9 cellular contexts compared by ENCODE assay signal in the genomic region with DNA sequence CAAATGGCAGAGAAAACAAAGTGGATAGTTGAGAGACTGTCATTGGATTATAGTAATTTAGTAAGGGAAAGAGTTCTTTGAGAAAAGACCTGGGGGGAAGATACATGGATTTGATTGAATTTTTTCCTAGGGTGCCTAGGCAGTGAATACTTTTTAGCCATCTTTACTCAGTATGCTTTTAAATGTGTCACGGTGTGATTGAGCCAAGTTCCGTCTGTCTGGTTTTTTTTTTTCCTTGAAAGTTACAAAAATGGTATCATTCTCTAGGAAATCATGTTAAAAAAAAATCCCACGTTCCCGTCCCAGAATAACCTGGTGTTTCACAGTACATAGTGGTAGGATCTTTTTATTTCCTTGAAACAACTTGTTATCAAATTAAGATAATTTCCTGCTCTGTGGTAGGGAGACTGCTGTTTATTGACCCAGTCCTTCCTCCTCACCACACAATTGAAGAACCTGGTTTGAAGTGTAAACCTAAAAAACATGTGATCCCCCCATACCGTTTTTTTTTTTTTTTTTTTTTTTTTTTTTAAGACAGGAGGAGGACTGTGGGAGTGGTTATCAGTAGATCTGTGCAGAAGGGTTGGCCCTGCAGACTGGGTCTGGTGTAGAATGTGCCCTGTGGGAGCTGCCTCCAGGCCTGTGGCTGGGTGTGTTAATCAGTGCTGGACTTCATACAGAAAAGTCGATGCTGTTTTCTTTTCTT. TPM values are rescaled to one million over a fixed set of nuclear protein-coding genes. Genes with fewer than 3 reads are reported as not detected.
DNase-seq lines count a peak whose midpoint lies in the region; ATAC-seq, FAIRE-seq and TF ChIP-seq lines count a peak whose summit lies in the region.
"Had no signal": no experiment of that assay in that cellular context is flagged by ENCODE, and none has a peak within 500 bp of the region (broad histone marks: within the 10 kb centered on the region; RNA-seq: fewer than 3 reads in every experiment).

No MANE protein-coding gene starts in this region.

- POLR2A ChIA-PET in A549 (lab: Yijun Ruan, JAX): no interaction called here

- WGBS in A549 (ENCODE audit: missing lambda C conversion rate): 38% methylated on average over 6 of the region's 6 CpGs

- peaks cover 39% of the 10 kb centered on the region for H4K20me1 ChIP-seq in Loucy (ENCODE audit: insufficient read depth, low read length, poor library complexity, severe bottlenecking)

- peak overlapping the region; percentile 71 to 85 for H3K27ac ChIP-seq in A549

- TF ChIP-seq EP300 in A549 (IDR thresholded peaks at IDR 0.05): no peak

- no peak for TF ChIP-seq POLR2A in A549 (IDR thresholded peaks at IDR 0.05; ENCODE audit: low read length)

- H3K36me3 ChIP-seq in Loucy (ENCODE audit: insufficient read depth, low read length): peaks cover 25% of the 10 kb centered on the region; the same call in 1 of the 2 replicates

- H3K9me3 ChIP-seq in A549 (peaks cover 25% of the 10 kb centered on the region), Loucy (ENCODE audit: insufficient read depth, low read depth, low read length) (peaks cover 8% of the 10 kb centered on the region; the same call in 1 of the 2 replicates)

- no peak overlapping the region for H2AFZ ChIP-seq in Loucy (ENCODE audit: low read length)

- H3F3A ChIP-seq in Loucy (ENCODE audit: low read depth): peaks cover 13% of the 10 kb centered on the region; the same call in 1 of the 2 replicates

- TF ChIP-seq RAD21 in A549 (conservative IDR thresholded peaks at IDR 0.05 in 1 of 2, IDR thresholded peaks at IDR 0.05 in 1 of 2): no peak

- H3K4me2 ChIP-seq in A549 (peak overlapping the region; percentile 18), Loucy (ENCODE audit: low read depth, low read length, poor library complexity, severe bottlenecking) (peak overlapping the region; percentile 73)

- H3K4me3 ChIP-seq in A549 (no peak overlapping the region), Loucy (ENCODE audit: low read length, poor library complexity, severe bottlenecking) (peak overlapping the region; percentile 42)

- DNase-seq in A549 (ENCODE audit: low read depth in 1 of 2, low spot score in 1 of 2): peak in 1 of 2 experiments; percentile 62
- peak; percentile 78 for DNase-seq in mucosa of gallbladder (ENCODE audit: low spot score)
- DNase-seq in NCI-H2171 (lab: John Stamatoyannopoulos, UW): no peak
- no peak for DNase-seq in SIG-M5 (lab: John Stamatoyannopoulos, UW)
- DNase-seq: PC-3 had no signal

- H3K9ac ChIP-seq in Loucy (ENCODE audit: low read depth, low read length, poor library complexity, severe bottlenecking): no peak overlapping the region

- H3K4me1 ChIP-seq in A549 (peaks cover 55% of the 10 kb centered on the region), Loucy (ENCODE audit: insufficient read depth, low read length, poor library complexity, severe bottlenecking) (peaks cover 28% of the 10 kb centered on the region)

- CTCF ChIA-PET in A549 (lab: Yijun Ruan, JAX): interaction anchor here (1.0 to 13.7 kb wide), 4 partner anchors 15 to 423 kb away, joined by 3 to 166 read pairs (median 4); no protein-coding TSS in a partner anchor

- H3K79me2 ChIP-seq in Loucy (ENCODE audit: insufficient read depth, low read length): peaks cover 89% of the 10 kb centered on the region

- FAIRE-seq in A549 (lab: Jason Lieb, UNC) (no peak), colon (lab: Jason Lieb, UNC) (peak; percentile 80)

- ATAC-seq in A549 (peak in 1 of 2 experiments; percentile 11; a peak in 1 of 6 replicates), GM21447 (IDR thresholded peaks at IDR 0.05; ENCODE audit: unreplicated experiment) (no peak), esophagus mucosa (no peak)
- ATAC-seq: PC-3 had no signal

- TF ChIP-seq CTCF in A549 (IDR thresholded peaks at IDR 0.05): no peak
- TF ChIP-seq CTCF in Loucy (conservative IDR thresholded peaks at IDR 0.05; ENCODE audit: low read length): no peak

- H3K9me2 ChIP-seq in Loucy (replicated peaks; ENCODE audit: low read depth, low read length): no peaks in the 10 kb centered on the region

- no peaks in the 10 kb centered on the region for H3K27me3 ChIP-seq in Loucy (ENCODE audit: insufficient read depth, low read length, poor library complexity, severe bottlenecking)

TF ChIP-seq in A549, 52 proteins besides CTCF, POLR2A, EP300 and RAD21:
- no peak for TF ChIP-seq ZSCAN20 (CRISPR knock-in tag; IDR thresholded peaks at IDR 0.05)
- TF ChIP-seq MYC (IDR thresholded peaks at IDR 0.05; ENCODE audit: borderline replicate concordance, low read length): no peak
- no peak for TF ChIP-seq EHF (CRISPR knock-in tag; IDR thresholded peaks at IDR 0.05)
- TF ChIP-seq ATOH8 (CRISPR knock-in tag; IDR thresholded peaks at IDR 0.05; ENCODE audit: low read depth): no peak
- TF ChIP-seq RFX5 (IDR thresholded peaks at IDR 0.05): no peak
- TF ChIP-seq CBX8 (IDR thresholded peaks at IDR 0.05): no peak
- no peak for TF ChIP-seq SREBF2 (IDR thresholded peaks at IDR 0.05)
- TF ChIP-seq KDM1A (IDR thresholded peaks at IDR 0.05; ENCODE audit: low read depth): no peak

RNA-seq across cellular contexts. Expression of gene DGKD, which starts 55.1 kb away (rescaled TPM):
- polyA plus RNA-seq in A549 (2011; rRNA removed): 68.8 and 79.0 TPM in 2 replicates
- polyA plus RNA-seq in A549 (2012; cell fraction: cytosol; rRNA removed): 74.5 and 83.0 TPM in 2 replicates
- polyA plus RNA-seq in A549 (2012; cell fraction: nucleus; rRNA removed): 371 and 389 TPM in 2 replicates
- 98.1 to 99.6 TPM (median 99.1 TPM) in 3 replicates for polyA plus RNA-seq in A549 (2017; fragmentation: RNase III; extraction: RNeasy Plus Mini Kit Qiagen cat#74134 plus additional on column Dnase treatment)
- 118 and 170 TPM in 2 replicates for polyA minus RNA-seq in A549 (2011; rRNA and poly(A)+ RNA removed)
- total RNA-seq in mucosa of gallbladder: 24.3 TPM
- total RNA-seq in esophagus mucosa: 6.7 TPM
